Comparison of ENCODE assay signal across 1 cellular context in genomic region chr19:7636691-7637373, GRCh38.
TF ChIP-seq lines count a peak whose summit lies in the region.

STXBP2 (plus strand) TSS chr19:7637110; CDS start chr19:7637150, 40 bp downstream.

TF ChIP-seq in HepG2, 621 proteins besides CTCF, POLR2A, EP300 and RAD21 (continued from another document and continues in another):
- TF ChIP-seq AFF4 (CRISPR knock-in tag; IDR thresholded peaks at IDR 0.05): no peak
- no peak for TF ChIP-seq ZNF33B (CRISPR knock-in tag; IDR thresholded peaks at IDR 0.05)
- TF ChIP-seq GABPA (IDR thresholded peaks at IDR 0.05; ENCODE audit: low read depth, low read length): no peak
- peak; percentile 45; the same call in 1 of the 2 replicates for TF ChIP-seq GABPA (CRISPR knock-in tag; IDR thresholded peaks at IDR 0.05; ENCODE audit: low read depth)
- TF ChIP-seq ZBTB34 (CRISPR knock-in tag; IDR thresholded peaks at IDR 0.05): no peak
- no peak for TF ChIP-seq ZNF720 (CRISPR knock-in tag; IDR thresholded peaks at IDR 0.05)
- TF ChIP-seq ZNF414 (CRISPR knock-in tag; IDR thresholded peaks at IDR 0.05): no peak
- 0 out of 2 replicates have a peak, but pooled peaks have one; percentile 42 for TF ChIP-seq CBX5 (CRISPR knock-in tag; IDR thresholded peaks at IDR 0.05; ENCODE audit: borderline replicate concordance)
- no peak for TF ChIP-seq RELA (CRISPR knock-in tag; IDR thresholded peaks at IDR 0.05)
- TF ChIP-seq ZBTB49 (CRISPR knock-in tag; IDR thresholded peaks at IDR 0.05; ENCODE audit: borderline replicate concordance): no peak
- TF ChIP-seq PRDM15 (CRISPR knock-in tag; IDR thresholded peaks at IDR 0.05): no peak
- no peak for TF ChIP-seq ZBTB21 (CRISPR knock-in tag; IDR thresholded peaks at IDR 0.05)
- no peak; the same call in 1 of the 2 replicates for TF ChIP-seq THAP7 (CRISPR knock-in tag; IDR thresholded peaks at IDR 0.05)
- TF ChIP-seq IRF9 (CRISPR knock-in tag; IDR thresholded peaks at IDR 0.05; ENCODE audit: borderline replicate concordance): peak; percentile 43; the same call in 1 of the 2 replicates
- TF ChIP-seq MYPOP (CRISPR knock-in tag; IDR thresholded peaks at IDR 0.05): no peak
- TF ChIP-seq HCFC1 (IDR thresholded peaks at IDR 0.05; ENCODE audit: low read depth, low read length): no peak
- TF ChIP-seq ZSCAN31 (CRISPR knock-in tag; IDR thresholded peaks at IDR 0.05; ENCODE audit: low read depth): peak; percentile 90
- peak; percentile 57 for TF ChIP-seq IKZF4 (CRISPR knock-in tag; IDR thresholded peaks at IDR 0.05; ENCODE audit: borderline replicate concordance, low read depth, not compliant biosample characterization)
- peak; percentile 78; the same call in 1 of the 2 replicates for TF ChIP-seq ZNF138 (CRISPR knock-in tag; IDR thresholded peaks at IDR 0.05; ENCODE audit: low read depth)
- TF ChIP-seq ZBTB7A (CRISPR knock-in tag; IDR thresholded peaks at IDR 0.05): no peak
- TF ChIP-seq CREM (IDR thresholded peaks at IDR 0.05): no peak
- TF ChIP-seq CREM (CRISPR knock-in tag; IDR thresholded peaks at IDR 0.05): no peak
- peak; percentile 57; the same call in 1 of the 2 replicates for TF ChIP-seq CEBPB (IDR thresholded peaks at IDR 0.05; ENCODE audit: borderline replicate concordance, low read depth, low read length)
- no peak for TF ChIP-seq HNF1A (IDR thresholded peaks at IDR 0.05; ENCODE audit: low read depth)
- TF ChIP-seq HNF1A (CRISPR knock-in tag; IDR thresholded peaks at IDR 0.05; ENCODE audit: borderline replicate concordance): no peak
- peak; percentile 44; the same call in 1 of the 2 replicates for TF ChIP-seq FOXP4 (CRISPR knock-in tag; IDR thresholded peaks at IDR 0.05)
- no peak for TF ChIP-seq ZNF737 (CRISPR knock-in tag; IDR thresholded peaks at IDR 0.05; ENCODE audit: borderline replicate concordance)
- TF ChIP-seq ZIK1 (CRISPR knock-in tag; IDR thresholded peaks at IDR 0.05; ENCODE audit: borderline replicate concordance, low read depth): peak; percentile 94; the same call in 1 of the 2 replicates
- TF ChIP-seq ZNF710 (CRISPR knock-in tag; IDR thresholded peaks at IDR 0.05; ENCODE audit: borderline replicate concordance): no peak
